22 cellular contexts compared by ENCODE assay signal in genomic region chr9:21583628-21584027, GRCh38.
"Had no signal": no experiment of that assay in that cellular context is flagged by ENCODE, and none has a peak within 500 bp of the region (broad histone marks: within the 10 kb centered on the region; RNA-seq: fewer than 3 reads in every experiment).

No MANE protein-coding gene starts in this region.

- H3K27me3 ChIP-seq: hepatocyte, neural progenitor cell, spleen, thyroid gland had no signal

- H3K9ac ChIP-seq: neural progenitor cell had no signal

- H2AFZ ChIP-seq: hepatocyte, neural progenitor cell had no signal

- H3K36me3 ChIP-seq: left lung, neural progenitor cell, prostate gland, spleen, thyroid gland had no signal

- H3K27ac ChIP-seq: coronary artery, hepatocyte, left lung, neural progenitor cell, prostate gland, spleen, thyroid gland had no signal

- H3K4me1 ChIP-seq: left lung, neural progenitor cell, prostate gland, thyroid gland had no signal

- ATAC-seq: left lung; naive thymus-derived CD8-positive, alpha-beta T cell; stimulated activated naive CD8-positive, alpha-beta T cell treated with anti-CD3 and anti-CD28 coated beads, Interleukin-15, Interleukin-2, amounts not matched to agents 100 U/mL and 50 U/mL, for 24 hours had no signal

- H3K4me2 ChIP-seq: hepatocyte, neural progenitor cell had no signal

- H3K79me2 ChIP-seq: hepatocyte had no signal

- H3K4me3 ChIP-seq: coronary artery, hepatocyte, left lung, lung, neural progenitor cell, prostate gland, spleen, thyroid gland had no signal

- DNase-seq: activated CD4-positive, alpha-beta T cell treated with anti-CD3 and anti-CD28 coated beads for 1 hour; activated CD4-positive, alpha-beta T cell treated with anti-CD3 and anti-CD28 coated beads, Interleukin-2, amount 50 U/mL, for 1 hour; activated CD8-positive, alpha-beta memory T cell treated with anti-CD3 and anti-CD28 coated beads, Interleukin-2, amount 50 U/mL, for 4 hours; activated naive CD4-positive, alpha-beta T cell treated with Interleukin-2 at 50 U/mL for 16 hours; activated naive CD8-positive, alpha-beta T cell treated with anti-CD3 and anti-CD28 coated beads for 36 hours; activated T-cell treated with anti-CD3 and anti-CD28 coated beads, Interleukin-2, amount 50 U/mL, for 24 hours; cerebellar nuclear complex; foreskin melanocyte; glutamatergic neuron; kidney glomerular epithelial cell; left lung; naive thymus-derived CD8-positive, alpha-beta T cell; spleen; stimulated activated CD4-positive, alpha-beta T cell treated with anti-CD3 and anti-CD28 coated beads, Interleukin-4, amount 100 ng/mL, for 24 hours; stimulated activated naive CD8-positive, alpha-beta T cell treated with anti-CD3 and anti-CD28 coated beads, Interleukin-15, Interleukin-2, amounts not matched to agents 100 U/mL and 50 U/mL, for 24 hours; T-helper 9 cell; thyroid gland had no signal

- H3K9me3 ChIP-seq: left lung, prostate gland, spleen, thyroid gland had no signal
